ENCODE assay signal across 29 cellular contexts in the genomic region with DNA sequence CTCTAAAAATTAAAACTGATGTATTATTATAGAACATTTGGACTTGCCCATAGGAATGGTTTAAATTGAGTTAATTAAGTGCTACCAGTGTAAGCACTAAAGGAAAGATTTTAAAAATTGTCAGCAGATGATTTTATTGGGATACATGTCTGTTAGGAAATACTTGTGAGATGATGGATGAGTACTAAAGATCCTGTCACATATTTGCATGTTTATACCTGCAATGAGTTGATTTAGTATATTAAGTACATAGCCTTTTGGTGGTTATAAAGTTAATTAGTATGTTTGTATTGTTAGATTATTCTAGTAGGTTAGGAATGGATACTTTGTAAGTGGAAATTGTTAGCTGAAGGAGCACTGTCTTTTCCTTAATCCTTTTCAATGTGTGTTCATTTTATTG.
"Had no signal": no experiment of that assay in that cellular context is flagged by ENCODE, and none has a peak within 500 bp of the region (broad histone marks: within the 10 kb centered on the region; RNA-seq: fewer than 3 reads in every experiment).

No MANE protein-coding gene starts in this region.

- DNase-seq: activated B cell treated with CpG ODN at 0.5 μM for 24 hours; activated CD4-positive, alpha-beta memory T cell treated with anti-CD3 and anti-CD28 coated beads for 36 hours; activated CD4-positive, alpha-beta T cell treated with anti-CD3 and anti-CD28 coated beads for 36 hours; activated CD4-positive, alpha-beta T cell treated with anti-CD3 and anti-CD28 coated beads, Interleukin-2, amount 10 ng/mL, durations not matched to agents 24 days and 14 days; activated CD4-positive, CD25-positive, alpha-beta regulatory T cell treated with anti-CD3 and anti-CD28 coated beads, Interleukin-2, amount 50 U/mL, for 72 hours; activated CD8-positive, alpha-beta memory T cell treated with anti-CD3 and anti-CD28 coated beads, Interleukin-2, amount 10 ng/mL, durations not matched to agents 7 days and 5 days; activated CD8-positive, alpha-beta memory T cell treated with anti-CD3 and anti-CD28 coated beads, Interleukin-2, amount 50 U/mL, for 4 hours; activated CD8-positive, alpha-beta T cell treated with anti-CD3 and anti-CD28 coated beads, Interleukin-2, amount 10 ng/mL, durations not matched to agents 7 days and 5 days; activated effector memory CD4-positive, alpha-beta T cell treated with anti-CD3 and anti-CD28 coated beads, Interleukin-2, amount 50 U/mL, for 16 hours; activated naive CD4-positive, alpha-beta T cell treated with anti-CD3 and anti-CD28 coated beads for 36 hours; activated T-cell treated with anti-CD3 and anti-CD28 coated beads, Interleukin-2, amount 50 U/mL, for 1 hour; activated T-cell treated with anti-CD3 and anti-CD28 coated beads, Interleukin-2, amount 50 U/mL, for 48 hours; amygdala; aorta; body of pancreas; dorsolateral prefrontal cortex; effector memory CD4-positive, alpha-beta T cell; endodermal cell; erythroblast; foreskin melanocyte; heart right ventricle; T-helper 1 cell; T-helper 17 cell; T1000; WERI-Rb-1 had no signal

- H3K36me3 ChIP-seq: WERI-Rb-1 had no signal

- H3K27me3 ChIP-seq: body of pancreas, dorsolateral prefrontal cortex, esophagus muscularis mucosa, gastroesophageal sphincter, heart right ventricle, hepatocyte had no signal

- H3K4me3 ChIP-seq: body of pancreas, coronary artery, dorsolateral prefrontal cortex, esophagus muscularis mucosa, gastroesophageal sphincter, heart right ventricle, hepatocyte had no signal
